ENCODE assay signal across 8 cellular contexts in genomic region chr3:152269423-152270144, GRCh38. TPM values are rescaled to one million over a fixed set of nuclear protein-coding genes. Genes with fewer than 3 reads are reported as not detected.
A peak's percentile ranks its signal among the peaks of the same experiment; 100 is the strongest.
DNase-seq lines count a peak whose midpoint lies in the region; ATAC-seq, FAIRE-seq and TF ChIP-seq lines count a peak whose summit lies in the region.

No MANE protein-coding gene starts in this region.

- peak overlapping the region; percentile 92 for H3K9ac ChIP-seq in muscle layer of colon (ENCODE audit: low read length)

- TF ChIP-seq POLR2A in GM15510 (IDR thresholded peaks at IDR 0.05; ENCODE audit: borderline replicate concordance, extremely low read depth, insufficient read length): peak; percentile 7
- TF ChIP-seq POLR2A in erythroblast (IDR thresholded peaks at IDR 0.05; ENCODE audit: low read length): no peak

- DNase-seq in A172 (ENCODE audit: low spot score) (peak; percentile 64), NCI-H2171 (lab: John Stamatoyannopoulos, UW) (peak; percentile 53), erythroblast (lab: John Stamatoyannopoulos, UW) (peak; percentile 80 to 86), urothelium cell line (ENCODE audit: low spot score) (peak; percentile 36)
- DNase-seq in activated CD4-positive, alpha-beta T cell treated with anti-CD3 and anti-CD28 coated beads, Interleukin-2, amount 50 U/mL, for 1 hour: peak; percentile 44

- H3K9me3 ChIP-seq in muscle layer of colon (ENCODE audit: low read length): no peaks in the 10 kb centered on the region

- FAIRE-seq in urothelium cell line (lab: Jason Lieb, UNC): no peak

- peak overlapping the region; percentile 94 for H3K27ac ChIP-seq in muscle layer of colon (ENCODE audit: low read depth, low read length)

- H3K4me3 ChIP-seq in muscle layer of colon (ENCODE audit: low read depth in 1 of 2, low read length in 2 of 2): peak overlapping the region; percentile 91 to 93

- peaks cover 36% of the 10 kb centered on the region for H3K4me1 ChIP-seq in muscle layer of colon (ENCODE audit: insufficient read depth, low read length)

- no peaks in the 10 kb centered on the region for H3K36me3 ChIP-seq in muscle layer of colon (ENCODE audit: insufficient read depth, low read length)

- peak; percentile 18 for ATAC-seq in HG03025 (IDR thresholded peaks at IDR 0.05; ENCODE audit: low FRiP score, unreplicated experiment)

- H3K27me3 ChIP-seq in muscle layer of colon (ENCODE audit: control insufficient read depth in 1 of 2, insufficient read depth in 2 of 2, low read length in 2 of 2): no peaks in the 10 kb centered on the region

RNA-seq across cellular contexts. Expression of gene MBNL1, which starts 0.9 kb away (rescaled TPM):
- total RNA-seq in A172 (2014; rRNA removed; shearing (Covaris generic)): 137 and 161 TPM in 2 replicates

Comparison
In these comparisons a context has a peak if more than half of its experiments do, and no peak if none do; other contexts are left out.
1. Peak in every context shown above with its lines: DNase-seq, ATAC-seq, H3K4me3 ChIP-seq and H3K27ac ChIP-seq.